Comparison of ENCODE assay signal across 14 cellular contexts in the genomic region with DNA sequence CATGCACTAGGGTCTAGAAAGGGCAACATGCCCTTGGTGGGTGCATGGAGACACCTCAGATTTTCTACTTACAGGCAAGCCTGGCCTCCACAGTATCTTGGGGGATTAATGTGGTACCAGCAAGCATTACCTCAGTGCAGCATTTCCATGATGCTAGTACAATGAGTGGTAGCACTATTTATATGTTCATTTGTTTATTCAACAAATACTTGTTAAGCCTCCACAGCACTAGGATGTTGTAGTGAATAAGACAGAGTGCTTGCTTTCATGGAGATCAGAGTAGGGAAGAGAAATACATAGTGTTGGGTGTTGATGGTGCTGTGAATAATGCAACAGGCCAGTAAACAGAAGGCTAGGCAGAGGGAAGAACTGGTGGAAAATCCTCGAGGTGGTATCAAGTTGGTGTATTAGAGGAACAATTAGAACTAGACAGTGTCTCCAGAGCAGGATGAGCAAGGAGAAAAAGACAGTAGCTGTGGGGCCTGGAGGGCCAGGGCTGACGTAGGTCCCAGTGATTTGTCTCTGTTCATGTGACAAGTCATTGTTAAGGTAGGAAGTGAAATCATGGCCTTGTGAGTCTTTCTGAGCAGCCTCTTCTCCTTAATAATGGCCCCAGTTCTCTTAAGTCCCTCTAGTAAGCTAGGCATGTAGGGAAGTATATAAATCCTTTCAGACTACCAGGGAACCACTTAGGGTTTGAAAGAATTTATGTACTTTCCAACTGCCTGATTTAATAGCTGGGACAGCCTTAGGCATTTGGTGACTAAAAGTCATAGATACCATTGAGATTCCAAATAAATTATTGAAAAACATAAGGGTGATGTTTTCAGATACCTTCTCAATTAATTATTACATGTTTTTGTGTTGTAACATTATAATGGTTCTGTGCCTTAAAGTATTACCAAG.
A peak's percentile ranks its signal among the peaks of the same experiment; 100 is the strongest.
DNase-seq lines count a peak whose midpoint lies in the region; ATAC-seq, FAIRE-seq and TF ChIP-seq lines count a peak whose summit lies in the region.
"Had no signal": no experiment of that assay in that cellular context is flagged by ENCODE, and none has a peak within 500 bp of the region (broad histone marks: within the 10 kb centered on the region; RNA-seq: fewer than 3 reads in every experiment).

No MANE protein-coding gene starts in this region.

- H3K36me3 ChIP-seq in SK-N-MC (ENCODE audit: insufficient read depth, low read length) (peaks cover 28% of the 10 kb centered on the region), iPS-20b (ENCODE audit: insufficient read depth, low read depth, low read length) (peaks cover 48% of the 10 kb centered on the region), gastrocnemius medialis (peaks cover 0 to 27% of the 10 kb centered on the region in 2 donors)

- no peak overlapping the region for H3K4me3 Mint-ChIP-seq in activated CD4-positive, alpha-beta T cell treated with anti-CD3 and anti-CD28 coated beads, Interleukin-2, amount 10 ng/mL, durations not matched to agents 24 days and 14 days
- H3K4me3 Mint-ChIP-seq: activated CD4-positive, alpha-beta memory T cell treated with anti-CD3 and anti-CD28 coated beads for 36 hours; activated naive CD8-positive, alpha-beta T cell had no signal

- peaks cover 29% of the 10 kb centered on the region for H3K36me3 Mint-ChIP-seq in activated CD4-positive, alpha-beta T cell treated with anti-CD3 and anti-CD28 coated beads, Interleukin-2, amount 10 ng/mL, durations not matched to agents 24 days and 14 days (ENCODE audit: low read depth)

- no peaks in the 10 kb centered on the region for H3K27me3 Mint-ChIP-seq in activated CD4-positive, alpha-beta T cell treated with anti-CD3 and anti-CD28 coated beads, Interleukin-2, amount 10 ng/mL, durations not matched to agents 24 days and 14 days
- H3K27me3 Mint-ChIP-seq: activated CD4-positive, alpha-beta memory T cell treated with anti-CD3 and anti-CD28 coated beads for 36 hours; activated naive CD8-positive, alpha-beta T cell had no signal

- no peak overlapping the region for H3K27ac Mint-ChIP-seq in activated CD4-positive, alpha-beta T cell treated with anti-CD3 and anti-CD28 coated beads, Interleukin-2, amount 10 ng/mL, durations not matched to agents 24 days and 14 days
- H3K27ac Mint-ChIP-seq: activated CD4-positive, alpha-beta memory T cell treated with anti-CD3 and anti-CD28 coated beads for 36 hours; activated naive CD8-positive, alpha-beta T cell had no signal

- no peak for FAIRE-seq in urothelium cell line (lab: Jason Lieb, UNC)
- FAIRE-seq: colon, islet of Langerhans had no signal

- H3K27me3 ChIP-seq in iPS-20b (ENCODE audit: insufficient read depth, low read length) (no peaks in the 10 kb centered on the region), gastrocnemius medialis (no peaks in the 10 kb centered on the region)
- H3K27me3 ChIP-seq: tibial artery had no signal

- H3K9me3 ChIP-seq in SK-N-MC (ENCODE audit: low read depth, low read length) = no peaks in the 10 kb centered on the region
- no peaks in the 10 kb centered on the region for H3K9me3 ChIP-seq in iPS-20b (ENCODE audit: insufficient read depth, low read depth, low read length)
- H3K9me3 ChIP-seq in gastrocnemius medialis = no peaks in the 10 kb centered on the region
- H3K9me3 ChIP-seq: tibial artery had no signal

- H3K9ac ChIP-seq in SK-N-MC (ENCODE audit: insufficient read length) (no peak overlapping the region), iPS-20b (ENCODE audit: low read depth, low read length) (0 out of 2 replicates have a peak overlapping the region, but pooled peaks have one; percentile 1)

- H3K4me3 ChIP-seq in SK-N-MC (no peak overlapping the region), iPS-20b (ENCODE audit: low read length) (no peak overlapping the region), gastrocnemius medialis (no peak overlapping the region)
- H3K4me3 ChIP-seq: tibial artery had no signal

- in situ Hi-C loops in gastrocnemius medialis (cut with MboI; ENCODE audit: low sequenced_read_pairs in 4 of 4) = no loop called here

- DNase-seq in NOMO-1 treated with DMSO at 0.1 percent for 48 hours (lab: John Stamatoyannopoulos, UW; ENCODE audit: unreplicated experiment) (peak; percentile 42), NOMO-1 treated with dmso at 0.1 percent for 144 hours (lab: John Stamatoyannopoulos, UW; ENCODE audit: unreplicated experiment) (no peak), SK-N-MC (ENCODE audit: low read depth, low spot score) (no peak), gastrocnemius medialis (no peak), urothelium cell line (ENCODE audit: low spot score) (no peak), NCI-H2227 treated with DMSO at 0.1 percent for 48 hours (lab: John Stamatoyannopoulos, UW) (no peak)
- no peak for DNase-seq in activated CD4-positive, alpha-beta T cell treated with anti-CD3 and anti-CD28 coated beads, Interleukin-2, amount 10 ng/mL, durations not matched to agents 24 days and 14 days
- DNase-seq: activated CD4-positive, alpha-beta memory T cell treated with anti-CD3 and anti-CD28 coated beads for 36 hours; OCI-M1; tibial artery had no signal

- H3K9me3 Mint-ChIP-seq in activated CD4-positive, alpha-beta T cell treated with anti-CD3 and anti-CD28 coated beads, Interleukin-2, amount 10 ng/mL, durations not matched to agents 24 days and 14 days = no peaks in the 10 kb centered on the region
- H3K9me3 Mint-ChIP-seq: activated CD4-positive, alpha-beta memory T cell treated with anti-CD3 and anti-CD28 coated beads for 36 hours had no signal

- intact Hi-C loops in gastrocnemius medialis (cut with DNase I; ENCODE audit: low total_unique reads) = loop anchor here (5.0 kb wide), 1 partner anchor 595 kb away; no protein-coding TSS in a partner anchor
- intact Hi-C loops in activated CD4-positive, alpha-beta T cell treated with anti-CD3 and anti-CD28 coated beads, Interleukin-2, amount 10 ng/mL, durations not matched to agents 24 days and 14 days (cut with micrococcal nuclease) = no loop called here

- ATAC-seq in gastrocnemius medialis = peak in 1 of 2 donors; percentile 6

- peaks cover 20% of the 10 kb centered on the region for H3K4me1 Mint-ChIP-seq in activated CD4-positive, alpha-beta T cell treated with anti-CD3 and anti-CD28 coated beads, Interleukin-2, amount 10 ng/mL, durations not matched to agents 24 days and 14 days

- peak overlapping the region; percentile 72 for H3K27ac ChIP-seq in SK-N-MC
- H3K27ac ChIP-seq in iPS-20b (ENCODE audit: low read length) = no peak overlapping the region
- H3K27ac ChIP-seq in gastrocnemius medialis = peak overlapping the region; percentile 80 to 91 (median 84)
- H3K27ac ChIP-seq: tibial artery had no signal

- no peak for TF ChIP-seq CTCF in gastrocnemius medialis (IDR thresholded peaks at IDR 0.05 in 4 of 5, conservative IDR thresholded peaks at IDR 0.05 in 1 of 5)

- no peak for TF ChIP-seq POLR2A in gastrocnemius medialis (IDR thresholded peaks at IDR 0.05)

- H3K4me1 ChIP-seq in iPS-20b (ENCODE audit: insufficient read depth, low read length) (peaks cover 6% of the 10 kb centered on the region), gastrocnemius medialis (peaks cover 65 to 69% of the 10 kb centered on the region in 2 donors)
